In the genomic region with DNA sequence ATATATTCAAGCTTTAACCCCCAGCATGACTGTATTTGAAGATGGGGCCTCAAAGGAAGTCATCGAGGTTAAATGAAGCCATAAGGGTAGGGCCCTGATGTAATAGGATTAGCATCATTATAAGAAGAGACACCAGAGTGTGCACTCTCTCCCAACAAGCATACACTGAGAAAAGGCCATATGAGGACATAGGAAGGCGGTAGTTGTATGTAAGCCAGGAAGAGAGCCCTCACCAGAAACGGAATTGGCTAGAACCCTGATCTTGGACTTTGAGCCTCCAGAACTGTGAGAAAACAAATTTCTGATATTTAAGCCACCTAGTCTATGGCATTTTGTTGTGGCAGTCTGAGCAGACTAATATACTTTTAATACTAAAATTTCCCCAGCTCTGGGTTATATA, we compare ENCODE assay signal across 20 cellular contexts.
"Had no signal": no experiment of that assay in that cellular context is flagged by ENCODE, and none has a peak within 500 bp of the region (broad histone marks: within the 10 kb centered on the region; RNA-seq: fewer than 3 reads in every experiment).

No MANE protein-coding gene starts in this region.

- H3K27ac ChIP-seq: breast epithelium, esophagus squamous epithelium, heart left ventricle, neural progenitor cell, upper lobe of left lung had no signal

- H2AFZ ChIP-seq: neural progenitor cell had no signal

- FAIRE-seq: islet of Langerhans had no signal

- H3K9me3 ChIP-seq: breast epithelium, esophagus squamous epithelium, heart left ventricle, upper lobe of left lung had no signal

- H3K4me3 ChIP-seq: breast epithelium, esophagus squamous epithelium, heart left ventricle, neural progenitor cell, upper lobe of left lung had no signal

- H3K4me2 ChIP-seq: neural progenitor cell had no signal

- H3K27me3 ChIP-seq: breast epithelium, esophagus squamous epithelium, heart left ventricle, neural progenitor cell, upper lobe of left lung had no signal

- DNase-seq: activated CD4-positive, alpha-beta memory T cell treated with anti-CD3 and anti-CD28 coated beads, Interleukin-2, amount 10 ng/mL, durations not matched to agents 7 days and 5 days; activated CD4-positive, alpha-beta T cell treated with anti-CD3 and anti-CD28 coated beads for 48 hours; activated effector memory CD4-positive, alpha-beta T cell treated with Interleukin-2 at 50 U/mL for 16 hours; activated naive CD4-positive, alpha-beta T cell treated with anti-CD3 and anti-CD28 coated beads for 36 hours; activated naive CD8-positive, alpha-beta T cell treated with anti-CD3 and anti-CD28 coated beads, Interleukin-2, amount 10 ng/mL, durations not matched to agents 7 days and 5 days; activated T-cell treated with anti-CD3 and anti-CD28 coated beads, Interleukin-2, amount 50 U/mL, for 72 hours; amniotic stem cell; cortex of kidney; esophagus squamous epithelium; heart left ventricle; left ventricle myocardium superior; naive thymus-derived CD8-positive, alpha-beta T cell; posterior cingulate gyrus; retina; stimulated activated CD4-positive, alpha-beta T cell treated with anti-CD3 and anti-CD28 coated beads, Interleukin-4, amount 100 ng/mL, for 1 hour; stimulated activated naive CD4-positive, alpha-beta T cell; upper lobe of left lung had no signal

- H3K9ac ChIP-seq: neural progenitor cell had no signal

- H3K36me3 ChIP-seq: breast epithelium, esophagus squamous epithelium, heart left ventricle, neural progenitor cell, upper lobe of left lung had no signal

- H3K4me1 ChIP-seq: breast epithelium, esophagus squamous epithelium, upper lobe of left lung had no signal
